22 cellular contexts compared by ENCODE assay signal in the genomic region with DNA sequence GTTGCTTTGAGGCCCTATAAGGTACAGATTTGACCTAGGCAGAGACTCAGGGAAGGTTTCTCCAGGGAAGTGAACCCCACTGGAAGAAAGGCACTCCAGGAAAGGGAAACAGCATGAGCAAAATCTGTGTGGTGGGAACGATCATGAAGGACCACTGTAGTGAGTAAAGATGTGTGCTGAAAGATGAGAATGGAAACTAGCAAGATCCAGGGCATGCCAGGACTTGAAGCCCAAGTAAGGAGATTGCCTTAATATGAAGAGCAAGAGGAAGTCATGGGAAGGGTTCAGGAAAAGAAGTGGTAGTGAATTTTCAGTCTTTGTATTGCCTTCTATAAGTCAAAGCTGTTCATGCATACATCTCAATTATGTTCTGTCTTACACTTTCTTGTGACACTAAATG.
"Had no signal": no experiment of that assay in that cellular context is flagged by ENCODE, and none has a peak within 500 bp of the region (broad histone marks: within the 10 kb centered on the region; RNA-seq: fewer than 3 reads in every experiment).

No MANE protein-coding gene starts in this region.

- DNase-seq: effector memory CD8-positive, alpha-beta T cell; erythroblast; foreskin melanocyte; head of caudate nucleus; left colon; left ventricle myocardium superior; mesendoderm; naive B cell; spleen; stimulated activated CD4-positive, alpha-beta T cell treated with anti-CD3 and anti-CD28 coated beads, Interleukin-2, amount 100 ng/mL, for 24 hours; stimulated activated CD4-positive, alpha-beta T cell treated with anti-CD3 and anti-CD28 coated beads, Interleukin-4, amount 100 ng/mL, for 4 hours; stimulated activated naive B cell treated with anti-CD40 and anti-IgM and Interleukin-4, amounts not matched to agents 10 μg/mL and 1 μg/mL and 100 μg/mL, for 72 hours; stomach; substantia nigra had no signal

- H3K36me3 Mint-ChIP-seq: naive B cell; stimulated activated naive B cell treated with anti-CD40 and anti-IgM and Interleukin-4, amounts not matched to agents 10 μg/mL and 1 μg/mL and 100 μg/mL, for 72 hours; type B pancreatic cell had no signal

- H3K4me1 ChIP-seq: spleen had no signal

- H3K9me3 Mint-ChIP-seq: effector memory CD8-positive, alpha-beta T cell; nephron; type B pancreatic cell had no signal

- H3K4me1 Mint-ChIP-seq: naive B cell; nephron; stimulated activated naive B cell treated with anti-CD40 and anti-IgM and Interleukin-4, amounts not matched to agents 10 μg/mL and 1 μg/mL and 100 μg/mL, for 72 hours had no signal

- H3K4me3 ChIP-seq: hepatocyte, lung, spleen, stomach, thoracic aorta had no signal

- H3K27ac Mint-ChIP-seq: effector memory CD8-positive, alpha-beta T cell; nephron; stimulated activated naive B cell treated with anti-CD40 and anti-IgM and Interleukin-4, amounts not matched to agents 10 μg/mL and 1 μg/mL and 100 μg/mL, for 72 hours; type B pancreatic cell had no signal

- H3K36me3 ChIP-seq: neutrophil, spleen, stomach, thoracic aorta had no signal

- H3K4me2 ChIP-seq: hepatocyte had no signal

- H3K27me3 ChIP-seq: hepatocyte had no signal

- FAIRE-seq: urothelium cell line had no signal

- H3K27me3 Mint-ChIP-seq: stimulated activated naive B cell treated with anti-CD40 and anti-IgM and Interleukin-4, amounts not matched to agents 10 μg/mL and 1 μg/mL and 100 μg/mL, for 72 hours had no signal

- H3K9me3 ChIP-seq: neutrophil, spleen, stomach, thoracic aorta had no signal

- H3K27ac ChIP-seq: hepatocyte, neutrophil, spleen, stomach, thoracic aorta had no signal

- ATAC-seq: effector memory CD8-positive, alpha-beta T cell; left colon; left ventricle myocardium superior; sciatic nerve; stimulated activated naive B cell treated with anti-CD40 and anti-IgM and Interleukin-4, amounts not matched to agents 10 μg/mL and 1 μg/mL and 100 μg/mL, for 72 hours had no signal

- H3K4me3 Mint-ChIP-seq: effector memory CD8-positive, alpha-beta T cell; naive B cell; nephron; stimulated activated naive B cell treated with anti-CD40 and anti-IgM and Interleukin-4, amounts not matched to agents 10 μg/mL and 1 μg/mL and 100 μg/mL, for 72 hours; type B pancreatic cell had no signal
